In the genomic region with DNA sequence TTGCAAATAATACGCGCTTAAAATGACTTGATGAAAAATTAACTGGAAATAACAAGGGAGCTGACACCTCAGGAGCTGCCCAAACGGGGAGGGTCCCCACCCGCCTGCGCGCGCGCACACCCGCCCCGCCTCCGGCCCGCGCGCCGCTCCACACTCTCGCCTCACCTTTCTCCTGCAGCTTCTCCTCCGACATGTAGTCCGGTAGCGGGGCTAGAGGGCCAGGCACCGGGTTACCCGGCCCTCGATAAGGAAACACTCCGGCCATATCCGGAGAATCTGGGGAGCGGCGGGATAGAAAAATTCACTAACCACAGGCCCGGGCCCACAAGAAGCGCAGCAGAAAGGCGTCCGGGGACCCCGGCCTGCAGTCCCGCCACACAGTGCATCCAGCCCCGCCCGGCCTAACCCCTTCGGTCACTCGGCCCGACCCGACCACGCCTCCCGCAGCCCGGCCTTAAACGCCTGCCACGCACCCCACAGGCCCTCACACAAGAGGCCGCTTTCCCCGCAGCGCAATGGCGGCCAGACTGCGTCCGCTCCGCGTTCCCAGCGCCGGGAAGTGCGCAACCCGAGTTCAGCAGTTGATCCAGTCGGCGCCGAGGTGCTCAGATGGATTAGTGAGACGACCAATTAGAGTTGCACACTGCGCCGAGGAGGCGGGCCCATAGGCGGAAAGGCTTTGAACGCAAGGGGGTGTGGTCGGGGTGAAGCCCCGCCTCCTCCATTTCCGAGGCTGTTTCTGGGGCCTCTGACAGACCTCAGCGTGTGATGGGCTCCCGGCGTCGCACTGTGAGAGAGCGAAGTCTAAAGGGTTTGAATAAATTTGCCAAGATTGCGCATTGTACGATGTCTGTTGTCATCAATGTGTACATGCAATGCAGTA, we compare ENCODE assay signal across 8 cellular contexts. TPM values are rescaled to one million over a fixed set of nuclear protein-coding genes. Genes with fewer than 3 reads are reported as not detected.
A peak's percentile ranks its signal among the peaks of the same experiment; 100 is the strongest.
DNase-seq lines count a peak whose midpoint lies in the region; ATAC-seq, FAIRE-seq and TF ChIP-seq lines count a peak whose summit lies in the region.

Gene PRPF8, minus strand, starts transcription at position 561 of the 883 bp plus-strand sequence. Its CDS starts 296 bp downstream, at position 265.

- TF ChIP-seq EP300 in upper lobe of left lung (IDR thresholded peaks at IDR 0.05), result peak in 1 of 4 donors; percentile 68

- peak; percentile 98 for DNase-seq in GM12892 (ENCODE audit: insufficient read length)
- peak; percentile 98 for DNase-seq in NCI-H146 (lab: John Stamatoyannopoulos, UW)
- DNase-seq in T-helper 1 cell, result peak; percentile 95 to 98 (median 97)
- DNase-seq in adrenal gland, result peak; percentile 98 to 100 (median 99)
- DNase-seq in heart right ventricle, result peak; percentile 98
- peak; percentile 96 to 100 (median 98) for DNase-seq in posterior cingulate gyrus
- peak; percentile 96 to 98 for DNase-seq in upper lobe of left lung

- peaks cover 0 to 39% of the 10 kb centered on the region in 2 donors for H3K36me3 ChIP-seq in adrenal gland (replicated peaks in 1 of 2)
- H3K36me3 ChIP-seq in heart right ventricle, result peaks cover 6 to 40% (median 37%) of the 10 kb centered on the region in 9 donors
- peaks cover 27 to 41% (median 35%) of the 10 kb centered on the region in 4 donors for H3K36me3 ChIP-seq in upper lobe of left lung

- H3K27me3 ChIP-seq in adrenal gland (no peaks in the 10 kb centered on the region), heart right ventricle (no peaks in the 10 kb centered on the region), upper lobe of left lung (no peaks in the 10 kb centered on the region)

- no peaks in the 10 kb centered on the region for H3K9me3 ChIP-seq in adrenal gland (replicated peaks in 1 of 3)
- H3K9me3 ChIP-seq in heart right ventricle, result no peaks in the 10 kb centered on the region
- no peaks in the 10 kb centered on the region for H3K9me3 ChIP-seq in upper lobe of left lung

- H3K4me3 ChIP-seq in adrenal gland, result peak within 1 kb of the TSS; percentile 60 to 93 (median 84)
- H3K4me3 ChIP-seq in heart right ventricle, result peak within 1 kb of the TSS; percentile 48 to 98 (median 86)
- H3K4me3 ChIP-seq in upper lobe of left lung, result peak within 1 kb of the TSS; percentile 70 to 93 (median 80)

- peak; percentile 96 for ATAC-seq in HG02852 (IDR thresholded peaks at IDR 0.05; ENCODE audit: unreplicated experiment)
- peak; percentile 99 to 100 (median 100) for ATAC-seq in heart right ventricle
- ATAC-seq in upper lobe of left lung (ENCODE audit: low FRiP score in 2 of 2), result peak; percentile 100

- TF ChIP-seq CTCF in adrenal gland (IDR thresholded peaks at IDR 0.05), result peak in 1 of 6 experiments; percentile 4
- peak in 1 of 9 donors; percentile 3 for TF ChIP-seq CTCF in heart right ventricle (IDR thresholded peaks at IDR 0.05)
- peak in 2 of 6 experiments; percentile 14 to 22 for TF ChIP-seq CTCF in upper lobe of left lung (IDR thresholded peaks at IDR 0.05)

- H3K27ac ChIP-seq in adrenal gland (peak within 1 kb of the TSS; percentile 88 to 98 (median 97)), heart right ventricle (peak within 1 kb of the TSS; percentile 81 to 98 (median 95)), upper lobe of left lung (peak within 1 kb of the TSS; percentile 89 to 97 (median 94))

- intact Hi-C loops in adrenal gland (cut with DNase I) (loop anchor here in 1 of 2 donors (2.0 kb wide), 1 partner anchor 26 kb away; the partner anchor contains the start of gene TLCD2), heart right ventricle (cut with DNase I) (loop anchor here in 5 of 10 donors (1.0 to 5.0 kb wide), 5 partner anchors 16 to 98 kb away; partner anchors contain the start of gene TLCD2 (in 1 of the 5)), posterior cingulate gyrus (cut with DNase I) (loop anchor here (5.0 kb wide), 1 partner anchor 33 kb away; no protein-coding TSS in a partner anchor)

- peaks cover 13 to 26% of the 10 kb centered on the region in 2 donors for H3K4me1 ChIP-seq in adrenal gland (replicated peaks in 1 of 2)
- H3K4me1 ChIP-seq in heart right ventricle, result peaks cover 0 to 28% (median 24%) of the 10 kb centered on the region in 9 donors
- peaks cover 16 to 31% (median 19%) of the 10 kb centered on the region in 4 donors for H3K4me1 ChIP-seq in upper lobe of left lung

- 0 to 1% (median 1%) methylated on average over 25 to 74 of the region's 74 CpGs for WGBS in adrenal gland, 4 donors
- 0 to 1% methylated on average over 74 of the region's 74 CpGs for WGBS in heart right ventricle, 2 donors
- WGBS in upper lobe of left lung, 2 donors, result 0 to 1% methylated on average over 43 to 56 of the region's 74 CpGs

- FAIRE-seq in GM12892 (lab: Jason Lieb, UNC), result peak; percentile 99

- TF ChIP-seq POLR2A in GM12892 (IDR thresholded peaks at IDR 0.05; ENCODE audit: low read depth, low read length) (peak; percentile 92), adrenal gland (IDR thresholded peaks at IDR 0.05) (peak; percentile 97), upper lobe of left lung (IDR thresholded peaks at IDR 0.05) (peak in 3 of 4 donors; percentile 90 to 98 (median 92))

RNA-seq across cellular contexts. Expression of gene PRPF8, which starts in this region (rescaled TPM):
- 119 TPM for polyA plus RNA-seq in GM12892 (2012; ENCODE audit: missing spikeins)
- total RNA-seq in adrenal gland (100 to 1,000 TPM; 179 to 748 (median 254) TPM), heart right ventricle (100 to 1,000 TPM; 137 to 205 (median 179) TPM), upper lobe of left lung (100 to 1,000 TPM; 173 to 283 (median 220) TPM)
- polyA plus RNA-seq in adrenal gland (100 to 1,000 TPM; 107 to 439 (median 155) TPM), heart right ventricle (100 to 1,000 TPM in 1 of 2 donors, 10 to 100 TPM in 1; 79.1 to 107 TPM)

Comparison
In these comparisons a context has a peak if more than half of its experiments do, and no peak if none do; other contexts are left out.
1. Peak in every context shown above with its lines: DNase-seq, ATAC-seq, H3K4me3 ChIP-seq and H3K27ac ChIP-seq.